14 cellular contexts compared by ENCODE assay signal in genomic region chr17:32240745-32241144, GRCh38. TPM values are rescaled to one million over a fixed set of nuclear protein-coding genes. Genes with fewer than 3 reads are reported as not detected.
DNase-seq lines count a peak whose midpoint lies in the region; ATAC-seq, FAIRE-seq and TF ChIP-seq lines count a peak whose summit lies in the region.
"Had no signal": no experiment of that assay in that cellular context is flagged by ENCODE, and none has a peak within 500 bp of the region (broad histone marks: within the 10 kb centered on the region; RNA-seq: fewer than 3 reads in every experiment).

No MANE protein-coding gene starts in this region.

- no peak for FAIRE-seq in GM12892 (lab: Jason Lieb, UNC)
- FAIRE-seq: D721Med had no signal

- TF ChIP-seq CTCF in fibroblast of lung (conservative IDR thresholded peaks at IDR 0.05 in 1 of 2, IDR thresholded peaks at IDR 0.05 in 1 of 2; ENCODE audit: low read depth in 1 of 2, low read length in 2 of 2) (no peak), left lung (IDR thresholded peaks at IDR 0.05) (no peak)

- H4K20me1 ChIP-seq in fibroblast of lung (ENCODE audit: control insufficient read depth, extremely low read depth, insufficient read depth, low read length): no peaks in the 10 kb centered on the region

- no peak overlapping the region for H2AFZ ChIP-seq in fibroblast of lung (ENCODE audit: low read length)

- no peak for TF ChIP-seq POLR2A in GM12892 (IDR thresholded peaks at IDR 0.05; ENCODE audit: low read depth, low read length)

- no peak overlapping the region for H3K9ac ChIP-seq in fibroblast of lung (ENCODE audit: insufficient read depth, low read length)

- intact Hi-C loops in left lung (cut with DNase I): no loop called here

- peak; percentile 21 for ATAC-seq in left lung
- ATAC-seq in GM18511 (IDR thresholded peaks at IDR 0.05; ENCODE audit: unreplicated experiment): no peak
- ATAC-seq: esophagus mucosa had no signal

- H3K27me3 ChIP-seq in fibroblast of lung (ENCODE audit: control insufficient read depth, insufficient read depth, low read length) (no peaks in the 10 kb centered on the region), left lung (no peaks in the 10 kb centered on the region)
- H3K27me3 ChIP-seq: upper lobe of left lung had no signal

- H3K4me3 ChIP-seq in fibroblast of lung (replicated peaks in 1 of 4; ENCODE audit: control extremely low read depth in 1 of 4, insufficient read depth in 1 of 4, low read depth in 3 of 4, low read length in 4 of 4) (no peak overlapping the region), left lung (no peak overlapping the region)
- H3K4me3 ChIP-seq: upper lobe of left lung had no signal

- H3K4me1 ChIP-seq in fibroblast of lung (ENCODE audit: control insufficient read depth, extremely low read depth, insufficient read depth, low read length): no peaks in the 10 kb centered on the region
- H3K4me1 ChIP-seq in left lung: peaks cover 0 to 13% of the 10 kb centered on the region in 2 donors

- DNase-seq in EL (peak; percentile 29), fibroblast of lung (ENCODE audit: low read depth in 2 of 2) (peak; percentile 25 to 32), left lung (no peak), NCI-H510A (lab: John Stamatoyannopoulos, UW) (no peak), GM12892 (ENCODE audit: insufficient read length) (no peak)
- no peak for DNase-seq in NK-92 treated with Interleukin-12 subunit alpha and Interleukin-12 subunit beta, amount 100 ng/mL, for 24 hours (lab: John Stamatoyannopoulos, UW)
- DNase-seq: NCI-H748 treated with DMSO at 0.1 percent for 48 hours; SIG-M5; stimulated activated CD8-positive, alpha-beta memory T cell treated with anti-CD3 and anti-CD28 coated beads, Interleukin-4, amount 100 ng/mL, for 48 hours; upper lobe of left lung had no signal

- no peak overlapping the region for H3K4me2 ChIP-seq in fibroblast of lung (ENCODE audit: extremely low read depth, insufficient read depth, low read length)

- no peaks in the 10 kb centered on the region for H3K36me3 ChIP-seq in fibroblast of lung (ENCODE audit: control insufficient read depth, insufficient read depth, low read length)
- H3K36me3 ChIP-seq in left lung: no peaks in the 10 kb centered on the region
- H3K36me3 ChIP-seq: upper lobe of left lung had no signal

- H3K27ac ChIP-seq in fibroblast of lung (ENCODE audit: insufficient read depth, low read length) (no peak overlapping the region), left lung (no peak overlapping the region)
- H3K27ac ChIP-seq: upper lobe of left lung had no signal

- H3K79me2 ChIP-seq in fibroblast of lung (ENCODE audit: control insufficient read depth, insufficient read depth, low read length): no peaks in the 10 kb centered on the region

- H3K9me3 ChIP-seq in fibroblast of lung (ENCODE audit: control insufficient read depth, insufficient read depth, low read depth, low read length) (no peaks in the 10 kb centered on the region), left lung (no peaks in the 10 kb centered on the region)
- H3K9me3 ChIP-seq: upper lobe of left lung had no signal

TF ChIP-seq in PFSK-1, 5 proteins besides CTCF, POLR2A, EP300 and RAD21:
- TF ChIP-seq REST (IDR thresholded peaks at IDR 0.05; ENCODE audit: insufficient read depth in 1 of 2, low read depth in 2 of 2, low read length in 2 of 2): peak; percentile 83 to 91
- no peak for TF ChIP-seq POLR2AphosphoS5 (IDR thresholded peaks at IDR 0.05; ENCODE audit: low read depth, low read length)
- no peak for TF ChIP-seq SIN3A (IDR thresholded peaks at IDR 0.05; ENCODE audit: borderline replicate concordance, insufficient read depth, low read length)

RNA-seq across cellular contexts. Expression of gene RHBDL3, which starts 24.9 kb away (rescaled TPM):
- polyA plus RNA-seq in PFSK-1 (2012; ENCODE audit: insufficient read length, low read depth): 0.29 TPM
- total RNA-seq in fibroblast of lung (0.17 and 0.26 TPM in 2 replicates), left lung (under 1 TPM; 0.26 to 0.38 TPM)
- polyA plus RNA-seq in fibroblast of lung: 0.36 and 0.43 TPM in 2 replicates
- polyA plus RNA-seq in fibroblast of lung (2012): 0.45 and 0.62 TPM in 2 replicates
- 0.19 and 2.0 TPM in 2 replicates for polyA minus RNA-seq in fibroblast of lung (ENCODE audit: low replicate concordance)
- 0.19 TPM for polyA plus RNA-seq in GM12892 (2012; ENCODE audit: missing spikeins)

Comparison
In these comparisons a context has a peak if more than half of its experiments do, and no peak if none do; other contexts are left out.
1. DNase-seq: peak in EL (single experiment) and fibroblast of lung (2 of 2); none in left lung (0 of 2), NCI-H510A (single experiment), NK-92 treated with Interleukin-12 subunit alpha and Interleukin-12 subunit beta, amount 100 ng/mL, for 24 hours (single experiment) and GM12892 (single experiment).